8 cellular contexts compared by ENCODE assay signal in genomic region chr19:48618278-48618915, GRCh38. TPM values are rescaled to one million over a fixed set of nuclear protein-coding genes. Genes with fewer than 3 reads are reported as not detected.
A peak's percentile ranks its signal among the peaks of the same experiment; 100 is the strongest.
DNase-seq lines count a peak whose midpoint lies in the region; ATAC-seq and TF ChIP-seq lines count a peak whose summit lies in the region.

No MANE protein-coding gene starts in this region.

- peak overlapping the region; percentile 96 for H3K27ac Mint-ChIP-seq in MCF 10A (ENCODE audit: low read depth, unreplicated experiment)

- peak overlapping the region; percentile 82 for H3K18ac ChIP-seq in mesendoderm (ENCODE audit: low read length)

- CTCF ChIA-PET in MCF 10A (lab: Yijun Ruan, JAX), result interaction anchor here (0.6 to 1.2 kb wide), 3 partner anchors 8 to 131 kb away, joined by 4 to 5 read pairs (median 4); no protein-coding TSS in a partner anchor

- no peaks in the 10 kb centered on the region for H3K9me3 Mint-ChIP-seq in MCF 10A (ENCODE audit: unreplicated experiment)

- H4K5ac ChIP-seq in mesendoderm (ENCODE audit: low read length), result peak overlapping the region; percentile 47

- H2BK120ac ChIP-seq in mesendoderm (ENCODE audit: low read depth, low read length), result no peak overlapping the region

- TF ChIP-seq CTCF in cardiac muscle cell (IDR thresholded peaks at IDR 0.05; ENCODE audit: low read depth, low read length) (no peak), MCF 10A (IDR thresholded peaks at IDR 0.05; ENCODE audit: unreplicated experiment) (no peak), vagina (IDR thresholded peaks at IDR 0.05) (no peak)

- no peaks in the 10 kb centered on the region for H3K9me3 ChIP-seq in cardiac muscle cell (ENCODE audit: low read depth)
- no peaks in the 10 kb centered on the region for H3K9me3 ChIP-seq in vagina

- TSS peak; percentile 79 for BruUV-seq in MCF 10A (replicated peaks; lab: Mats Ljungman, UMichigan)

- intact Hi-C loops in left cardiac atrium (cut with DNase I) (no loop called here), MCF 10A (cut with micrococcal nuclease) (loop anchor here (2.0 kb wide), 1 partner anchor 16 kb away; no protein-coding TSS in a partner anchor), vagina (cut with DNase I) (no loop called here)

- no peak for TF ChIP-seq POLR2A in vagina (IDR thresholded peaks at IDR 0.05)

- no peak overlapping the region for H3K23ac ChIP-seq in mesendoderm (ENCODE audit: low read length)

- H3K27ac ChIP-seq in cardiac muscle cell (peak overlapping the region; percentile 88), mesendoderm (ENCODE audit: low read depth, low read length) (peak overlapping the region; percentile 73), vagina (peak overlapping the region; percentile 93)

- no peaks in the 10 kb centered on the region for H3K27me3 Mint-ChIP-seq in MCF 10A (ENCODE audit: insufficient read depth, unreplicated experiment)

- DNase-seq in cardiac muscle cell (ENCODE audit: low read depth in 1 of 2, low spot score in 1 of 2) (peak in 1 of 2 donors; percentile 47), left cardiac atrium (no peak), MCF 10A (ENCODE audit: unreplicated experiment) (no peak), mesendoderm (no peak), vagina (ENCODE audit: extremely low spot score in 2 of 2) (no peak)
- no peak for DNase-seq in activated CD4-positive, alpha-beta T cell treated with anti-CD3 and anti-CD28 coated beads, Interleukin-2, amount 50 U/mL, for 4 hours

- H3K9ac ChIP-seq in mesendoderm (ENCODE audit: low read length), result peak overlapping the region; percentile 92

- H2BK15ac ChIP-seq in mesendoderm (replicated peaks; ENCODE audit: low read depth), result no peak overlapping the region

- peak overlapping the region; percentile 83 for H2AK5ac ChIP-seq in mesendoderm (ENCODE audit: low read length)

- H3K4me3 Mint-ChIP-seq in MCF 10A (ENCODE audit: unreplicated experiment), result peak overlapping the region; percentile 87

- peaks cover 33% of the 10 kb centered on the region for H3K79me2 ChIP-seq in mesendoderm (ENCODE audit: control insufficient read depth, insufficient read depth, low read length)

- no CpG with 5 or more reads among the region's 18 CpGs for WGBS in mesendoderm (ENCODE audit: extremely low coverage, insufficient coverage, low lambda C conversion rate)

- H3K4me2 ChIP-seq in mesendoderm (ENCODE audit: low read length), result peak overlapping the region; percentile 67

- ATAC-seq in left cardiac atrium, result no peak
- no peak for ATAC-seq in HG02571 (IDR thresholded peaks at IDR 0.05; ENCODE audit: unreplicated experiment)
- no peak for ATAC-seq in GM21737 (IDR thresholded peaks at IDR 0.05; ENCODE audit: unreplicated experiment)

- H3K4me3 ChIP-seq in cardiac muscle cell (peak overlapping the region; percentile 89), mesendoderm (ENCODE audit: low read length) (peak overlapping the region; percentile 99), vagina (peak overlapping the region; percentile 64 to 95)

- no peaks in the 10 kb centered on the region for H3K27me3 ChIP-seq in cardiac muscle cell
- no peaks in the 10 kb centered on the region for H3K27me3 ChIP-seq in mesendoderm (ENCODE audit: insufficient read depth, low read length, poor library complexity)
- H3K27me3 ChIP-seq in vagina, result no peaks in the 10 kb centered on the region

- H2BK5ac ChIP-seq in mesendoderm (ENCODE audit: low read length), result peak overlapping the region; percentile 17

- H3K36me3 ChIP-seq in cardiac muscle cell (peaks cover 26% of the 10 kb centered on the region), mesendoderm (ENCODE audit: control insufficient read depth, insufficient read depth, low read length) (peaks cover 26% of the 10 kb centered on the region), vagina (peaks cover 0 to 31% of the 10 kb centered on the region in 2 donors)

- H3K56ac ChIP-seq in mesendoderm (ENCODE audit: low read length), result peak overlapping the region; percentile 95

- H3K4me1 ChIP-seq in cardiac muscle cell (ENCODE audit: low read depth), result peaks cover 23% of the 10 kb centered on the region
- H3K4me1 ChIP-seq in mesendoderm (ENCODE audit: control insufficient read depth, low read depth, low read length), result peaks cover 12% of the 10 kb centered on the region
- peaks cover 53% of the 10 kb centered on the region for H3K4me1 ChIP-seq in vagina

- peak overlapping the region; percentile 88 for H3K4ac ChIP-seq in mesendoderm (ENCODE audit: low read depth, low read length)

- peaks cover 52% of the 10 kb centered on the region for H3K4me1 Mint-ChIP-seq in MCF 10A (ENCODE audit: insufficient read depth, unreplicated experiment)

- H3K79me1 ChIP-seq in mesendoderm (ENCODE audit: low read length), result peaks cover 11% of the 10 kb centered on the region

- POLR2A ChIA-PET in MCF 10A (lab: Yijun Ruan, JAX), result interaction anchor here (0.7 to 7.2 kb wide), 22 partner anchors 10 to 1362 kb away, joined by 3 to 108 read pairs (median 5); partner anchors contain the start of genes CA11, CARD8, CCDC9 and DBP

- H4K8ac ChIP-seq in mesendoderm (ENCODE audit: low read depth, low read length), result no peak overlapping the region

- peaks cover 70% of the 10 kb centered on the region for H3K36me3 Mint-ChIP-seq in MCF 10A (ENCODE audit: insufficient read depth, unreplicated experiment)

RNA-seq across cellular contexts. Expression of gene RPL18, which starts 0.6 kb away (rescaled TPM):
- total RNA-seq in cardiac muscle cell (3,285 and 3,429 TPM in 2 replicates), left cardiac atrium (100 to 1,000 TPM; 674 to 678 TPM), MCF 10A (2022) (1,536 and 1,736 TPM in 2 replicates), vagina (2,346 TPM)
- 692 and 838 TPM in 2 replicates for polyA plus RNA-seq in cardiac muscle cell
- 1,890 TPM for polyA plus RNA-seq in mesendoderm (2013, experiment 1 of 2)
- polyA plus RNA-seq in mesendoderm (2013, experiment 2 of 2), result 1,896 TPM

RNA-seq across cellular contexts. Expression of gene SPHK2, which starts 0.9 kb away (rescaled TPM):
- total RNA-seq in cardiac muscle cell (21.3 and 22.5 TPM in 2 replicates), left cardiac atrium (1 to 10 TPM; 9.0 to 9.3 TPM), MCF 10A (2022) (16.3 and 18.2 TPM in 2 replicates), vagina (19.9 TPM)
- 18.5 and 25.3 TPM in 2 replicates for polyA plus RNA-seq in cardiac muscle cell
- 19.4 TPM for polyA plus RNA-seq in mesendoderm (2013, experiment 1 of 2)
- polyA plus RNA-seq in mesendoderm (2013, experiment 2 of 2), result 20.6 TPM

RNA-seq across cellular contexts. Expression of gene FAM83E, which starts 3.5 kb away (rescaled TPM):
- 0.60 and 1.6 TPM in 2 replicates for total RNA-seq in cardiac muscle cell
- not detected in 2 replicates for polyA plus RNA-seq in cardiac muscle cell
- under 1 TPM in 1 of 2 donors, not detected in 1; 0.32 TPM for total RNA-seq in left cardiac atrium
- 0.89 and 2.8 TPM in 2 replicates for total RNA-seq in MCF 10A (2022)
- 1.4 TPM for polyA plus RNA-seq in mesendoderm (2013, experiment 1 of 2)
- polyA plus RNA-seq in mesendoderm (2013, experiment 2 of 2), result 1.7 TPM
- 3.2 TPM for total RNA-seq in vagina

RNA-seq across cellular contexts. Expression of gene SPACA4, which starts 11.9 kb away (rescaled TPM):
- total RNA-seq in cardiac muscle cell (not detected in 2 replicates), left cardiac atrium (not detected), MCF 10A (2022) (not detected in 2 replicates), vagina (3.9 TPM)
- not detected in 2 replicates for polyA plus RNA-seq in cardiac muscle cell
- polyA plus RNA-seq in mesendoderm (2013, experiment 1 of 2), result not detected
- polyA plus RNA-seq in mesendoderm (2013, experiment 2 of 2), result not detected

RNA-seq across cellular contexts. Expression of gene DBP, which starts 18.8 kb away (rescaled TPM):
- total RNA-seq in cardiac muscle cell, result 16.0 and 30.0 TPM in 2 replicates
- polyA plus RNA-seq in cardiac muscle cell, result 23.3 and 41.6 TPM in 2 replicates
- total RNA-seq in left cardiac atrium, result 10 to 100 TPM in 1 of 2 donors, 1 to 10 TPM in 1; 2.0 to 15.1 TPM
- 0.25 and 0.56 TPM in 2 replicates for total RNA-seq in MCF 10A (2022)
- 2.0 TPM for polyA plus RNA-seq in mesendoderm (2013, experiment 1 of 2)
- 1.9 TPM for polyA plus RNA-seq in mesendoderm (2013, experiment 2 of 2)
- total RNA-seq in vagina, result 4.9 TPM
